In genomic region chr16:4344659-4345438, GRCh38 we compare ENCODE assay signal across 9 cellular contexts. TPM values are rescaled to one million over a fixed set of nuclear protein-coding genes. Genes with fewer than 3 reads are reported as not detected.
DNase-seq lines count a peak whose midpoint lies in the region; TF ChIP-seq lines count a peak whose summit lies in the region.
"Had no signal": no experiment of that assay in that cellular context is flagged by ENCODE, and none has a peak within 500 bp of the region (broad histone marks: within the 10 kb centered on the region; RNA-seq: fewer than 3 reads in every experiment).

No MANE protein-coding gene starts in this region.

- TF ChIP-seq CTCF in endothelial cell (IDR thresholded peaks at IDR 0.05; ENCODE audit: unreplicated experiment) (no peak), progenitor cell of endocrine pancreas (IDR thresholded peaks at IDR 0.05; ENCODE audit: unreplicated experiment) (no peak), WERI-Rb-1 (IDR thresholded peaks at IDR 0.05; ENCODE audit: low read depth, low read length) (no peak), ascending aorta (IDR thresholded peaks at IDR 0.05) (no peak), H9 (conservative IDR thresholded peaks at IDR 0.05) (no peak)

- H3K4me1 Mint-ChIP-seq in endothelial cell (ENCODE audit: unreplicated experiment), result no peaks in the 10 kb centered on the region
- no peaks in the 10 kb centered on the region for H3K4me1 Mint-ChIP-seq in progenitor cell of endocrine pancreas (ENCODE audit: low read depth)
- no peaks in the 10 kb centered on the region for H3K4me1 Mint-ChIP-seq in H9

- H2BK15ac ChIP-seq in H9 (ENCODE audit: low read depth, low read length), result no peak overlapping the region

- no peaks in the 10 kb centered on the region for H3K23me2 ChIP-seq in H9 (ENCODE audit: insufficient read length, low read depth, low read length, poor library complexity, severe bottlenecking)

- WGBS in GM23248 (ENCODE audit: low coverage in 1 of 2, low lambda C conversion rate in 2 of 2, missing lambda C conversion rate in 2 of 2), 2 experiments, result 67 to 81% methylated on average over 17 to 23 of the region's 23 CpGs
- WGBS in H9 (ENCODE audit: extremely low coverage, insufficient read length, low lambda C conversion rate), result 82% methylated on average over 1 of the region's 23 CpGs

- no peak overlapping the region for H3K27ac ChIP-seq in GM23248
- no peak overlapping the region for H3K27ac ChIP-seq in WERI-Rb-1
- no peak overlapping the region for H3K27ac ChIP-seq in ascending aorta
- H3K27ac ChIP-seq in H9 (ENCODE audit: insufficient read length, low read depth, low read length), result no peak overlapping the region

- H2BK5ac ChIP-seq in H9 (ENCODE audit: insufficient read length, low read length), result no peak overlapping the region

- H4K91ac ChIP-seq in H9 (ENCODE audit: insufficient read length, low read depth, low read length), result no peak overlapping the region

- peaks cover 93% of the 10 kb centered on the region for H3K79me2 ChIP-seq in GM23248 (ENCODE audit: insufficient read depth)
- H3K79me2 ChIP-seq in H9 (ENCODE audit: insufficient read depth, low read length), result peaks cover 9% of the 10 kb centered on the region; the same call in 1 of the 2 replicates

- no peak overlapping the region for H2BK12ac ChIP-seq in H9 (ENCODE audit: insufficient read length, low read depth, low read length)

- H3K27ac Mint-ChIP-seq in endothelial cell (ENCODE audit: unreplicated experiment), result peak overlapping the region; percentile 42
- H3K27ac Mint-ChIP-seq in progenitor cell of endocrine pancreas, result peak overlapping the region; percentile 90
- peak overlapping the region in 1 of 3 experiments; percentile 55; a peak in 2 of 7 replicates for H3K27ac Mint-ChIP-seq in H9

- no peaks in the 10 kb centered on the region; the same call in 1 of the 2 replicates for H3K36me3 ChIP-seq in GM23248 (ENCODE audit: low read depth)
- peaks cover 16% of the 10 kb centered on the region for H3K36me3 ChIP-seq in WERI-Rb-1
- peaks cover 0 to 16% of the 10 kb centered on the region in 2 donors for H3K36me3 ChIP-seq in ascending aorta
- peaks cover 73% of the 10 kb centered on the region for H3K36me3 ChIP-seq in MG63

- no peaks in the 10 kb centered on the region for H3K9me2 ChIP-seq in GM23248 (ENCODE audit: insufficient read depth)

- intact Hi-C loops in ascending aorta (cut with DNase I), result no loop called here

- H3K4me3 ChIP-seq in GM23248, result no peak overlapping the region
- H3K4me3 ChIP-seq in WERI-Rb-1 (ENCODE audit: low read depth, low read length), result no peak overlapping the region
- no peak overlapping the region for H3K4me3 ChIP-seq in ascending aorta
- H3K4me3 ChIP-seq in MG63, result no peak overlapping the region

- peak; percentile 57 for DNase-seq in GM23248
- DNase-seq in NCI-H526 treated with DMSO at 0.1 percent for 48 hours (lab: John Stamatoyannopoulos, UW), result peak; percentile 27
- DNase-seq in endothelial cell (ENCODE audit: low spot score), result no peak
- no peak for DNase-seq in progenitor cell of endocrine pancreas (ENCODE audit: low spot score, unreplicated experiment)
- no peak for DNase-seq in WERI-Rb-1
- no peak for DNase-seq in ascending aorta (ENCODE audit: low spot score in 2 of 2)
- DNase-seq in MG63, result no peak
- no peak for DNase-seq in H9
- DNase-seq: activated CD4-positive, alpha-beta T cell treated with anti-CD3 and anti-CD28 coated beads, Interleukin-2, amount 50 U/mL, for 48 hours had no signal

- H3K56ac ChIP-seq in H9 (ENCODE audit: insufficient read length, low read depth, low read length), result no peak overlapping the region

- no peak overlapping the region for H3K4ac ChIP-seq in H9 (ENCODE audit: low read depth, low read length)

- H4K20me1 ChIP-seq in GM23248 (ENCODE audit: insufficient read depth), result no peaks in the 10 kb centered on the region; the same call in 1 of the 2 replicates
- H4K20me1 ChIP-seq in H9 (ENCODE audit: control insufficient read depth, insufficient read depth, insufficient read length), result no peaks in the 10 kb centered on the region

- H2BK120ac ChIP-seq in H9 (ENCODE audit: low read depth, low read length, poor library complexity, severe bottlenecking), result no peak overlapping the region

- H2AFZ ChIP-seq in GM23248, result no peak overlapping the region
- H2AFZ ChIP-seq in H9 (ENCODE audit: low read length), result no peak overlapping the region

- no peak overlapping the region for H4K8ac ChIP-seq in H9 (replicated peaks; ENCODE audit: insufficient read length, low read depth, low read length)

- H3K36me3 Mint-ChIP-seq in endothelial cell (ENCODE audit: low read depth, unreplicated experiment), result peaks cover 17% of the 10 kb centered on the region
- H3K36me3 Mint-ChIP-seq in progenitor cell of endocrine pancreas (ENCODE audit: insufficient read depth), result peaks cover 8% of the 10 kb centered on the region
- peaks cover 28 to 40% (median 33%) of the 10 kb centered on the region in 3 experiments for H3K36me3 Mint-ChIP-seq in H9 (ENCODE audit: insufficient read depth in 1 of 3, low read depth in 3 of 3)

- H2AK5ac ChIP-seq in H9 (ENCODE audit: insufficient read length, low read length), result no peak overlapping the region

- H3K18ac ChIP-seq in H9 (ENCODE audit: insufficient read length, low read depth, low read length), result no peak overlapping the region

- no peak overlapping the region for H3T11ph ChIP-seq in H9 (ENCODE audit: low read length)

- H3K27me3 Mint-ChIP-seq in endothelial cell (ENCODE audit: unreplicated experiment), result peaks cover 3% of the 10 kb centered on the region
- no peaks in the 10 kb centered on the region for H3K27me3 Mint-ChIP-seq in progenitor cell of endocrine pancreas
- peaks cover 4% of the 10 kb centered on the region for H3K27me3 Mint-ChIP-seq in H9 (ENCODE audit: low read depth)

- H3K9ac ChIP-seq in GM23248 (no peak overlapping the region), H9 (ENCODE audit: extremely low read depth, insufficient read length, low read length) (no peak overlapping the region)

- no peak overlapping the region for H4K5ac ChIP-seq in H9 (ENCODE audit: insufficient read length, low read depth, low read length)

- H3K14ac ChIP-seq in H9 (ENCODE audit: insufficient read depth, low read length), result no peak overlapping the region

- H3K4me3 Mint-ChIP-seq in endothelial cell (ENCODE audit: unreplicated experiment), result no peak overlapping the region
- no peak overlapping the region for H3K4me3 Mint-ChIP-seq in progenitor cell of endocrine pancreas (ENCODE audit: low read depth)
- H3K4me3 Mint-ChIP-seq in H9, result no peak overlapping the region

- no peak overlapping the region for H2BK20ac ChIP-seq in H9 (ENCODE audit: low read depth, low read length, poor library complexity, severe bottlenecking)

- H3K9me3 ChIP-seq in GM23248 (ENCODE audit: low read depth) (no peaks in the 10 kb centered on the region), WERI-Rb-1 (ENCODE audit: severe bottlenecking) (no peaks in the 10 kb centered on the region), ascending aorta (no peaks in the 10 kb centered on the region), MG63 (no peaks in the 10 kb centered on the region), H9 (ENCODE audit: control insufficient read depth, low read depth, low read length) (no peaks in the 10 kb centered on the region)

- H3K4me1 ChIP-seq in GM23248 (ENCODE audit: insufficient read depth) (peaks cover 4% of the 10 kb centered on the region), ascending aorta (peaks cover 0 to 10% of the 10 kb centered on the region in 2 donors), H9 (ENCODE audit: insufficient read depth, low read length) (no peaks in the 10 kb centered on the region)

- H3F3A ChIP-seq in GM23248 (ENCODE audit: insufficient read depth), result peaks cover 21% of the 10 kb centered on the region; the same call in 1 of the 2 replicates

- H3K9me3 Mint-ChIP-seq in endothelial cell (ENCODE audit: unreplicated experiment) (no peaks in the 10 kb centered on the region), progenitor cell of endocrine pancreas (ENCODE audit: low read depth) (no peaks in the 10 kb centered on the region), H9 (peaks cover 18% of the 10 kb centered on the region in 2 experiments)

- no peaks in the 10 kb centered on the region for H3K27me3 ChIP-seq in GM23248 (replicated peaks; ENCODE audit: insufficient read depth)
- H3K27me3 ChIP-seq in WERI-Rb-1 (ENCODE audit: insufficient read depth, low read depth, severe bottlenecking), result no peaks in the 10 kb centered on the region
- no peaks in the 10 kb centered on the region for H3K27me3 ChIP-seq in ascending aorta
- no peaks in the 10 kb centered on the region for H3K27me3 ChIP-seq in MG63
- H3K27me3 ChIP-seq in H9 (ENCODE audit: insufficient read depth, low read length), result no peaks in the 10 kb centered on the region

- H3K23ac ChIP-seq in H9 (ENCODE audit: insufficient read length, low read depth, low read length), result no peak overlapping the region

- H3K4me2 ChIP-seq in GM23248 (ENCODE audit: unreplicated experiment) (no peak overlapping the region), H9 (ENCODE audit: insufficient read depth, insufficient read length, low read length) (no peak overlapping the region)

- H3K79me1 ChIP-seq in H9 (ENCODE audit: insufficient read depth, low read depth, low read length, poor library complexity, severe bottlenecking), result peaks cover 7% of the 10 kb centered on the region

- in situ Hi-C loops in GM23248 (cut with MboI), result no loop called here

RNA-seq across cellular contexts. Expression of gene PAM16, which starts 6.3 kb away (rescaled TPM):
- 20.4 and 33.0 TPM in 2 replicates for total RNA-seq in GM23248 (2014; rRNA removed; shearing (Covaris generic))
- polyA plus RNA-seq in GM23248 (2016; fragmentation: Nextera tagmentation; extraction: Ambion mirVana), result 74.5 and 78.9 TPM in 2 replicates
- total RNA-seq in endothelial cell (ENCODE audit: unreplicated experiment) (29.5 TPM), progenitor cell of endocrine pancreas (33.5 and 36.7 TPM in 2 replicates), ascending aorta (26.6 TPM), H9 (2021) (80.4 and 81.8 TPM in 2 replicates)
- total RNA-seq in MG63 (2014; rRNA removed; shearing (Covaris generic); ENCODE audit: low replicate concordance), result 84.1 and 105 TPM in 2 replicates

RNA-seq across cellular contexts. Expression of gene VASN, which starts 26.8 kb away (rescaled TPM):
- total RNA-seq in GM23248 (2014; rRNA removed; shearing (Covaris generic)), result 223 and 234 TPM in 2 replicates
- polyA plus RNA-seq in GM23248 (2016; fragmentation: Nextera tagmentation; extraction: Ambion mirVana), result 160 and 169 TPM in 2 replicates
- total RNA-seq in endothelial cell (ENCODE audit: unreplicated experiment) (0.67 TPM), progenitor cell of endocrine pancreas (3.8 and 4.0 TPM in 2 replicates), ascending aorta (218 TPM), H9 (2021) (10.8 and 11.0 TPM in 2 replicates)
- total RNA-seq in MG63 (2014; rRNA removed; shearing (Covaris generic); ENCODE audit: low replicate concordance), result 55.7 and 68.7 TPM in 2 replicates

RNA-seq across cellular contexts. Expression of gene GLIS2, which starts 29.0 kb away (rescaled TPM):
- total RNA-seq in GM23248 (2014; rRNA removed; shearing (Covaris generic)), result 2.9 and 3.2 TPM in 2 replicates
- 6.8 and 7.3 TPM in 2 replicates for polyA plus RNA-seq in GM23248 (2016; fragmentation: Nextera tagmentation; extraction: Ambion mirVana)
- total RNA-seq in endothelial cell (ENCODE audit: unreplicated experiment) (1.6 TPM), progenitor cell of endocrine pancreas (22.2 and 23.2 TPM in 2 replicates), ascending aorta (16.8 TPM), H9 (2021) (14.3 and 14.9 TPM in 2 replicates)
- 0.22 and 2.1 TPM in 2 replicates for total RNA-seq in MG63 (2014; rRNA removed; shearing (Covaris generic); ENCODE audit: low replicate concordance)

Comparison
In these comparisons a context has a peak if more than half of its experiments do, and no peak if none do; other contexts are left out.
1. DNase-seq: peak in GM23248 (single experiment) and NCI-H526 treated with DMSO at 0.1 percent for 48 hours (single experiment); none in endothelial cell (single experiment), progenitor cell of endocrine pancreas (single experiment), WERI-Rb-1 (single experiment), ascending aorta (0 of 2), MG63 (single experiment) and H9 (single experiment).